1 cellular context compared by ENCODE assay signal in the genomic region with DNA sequence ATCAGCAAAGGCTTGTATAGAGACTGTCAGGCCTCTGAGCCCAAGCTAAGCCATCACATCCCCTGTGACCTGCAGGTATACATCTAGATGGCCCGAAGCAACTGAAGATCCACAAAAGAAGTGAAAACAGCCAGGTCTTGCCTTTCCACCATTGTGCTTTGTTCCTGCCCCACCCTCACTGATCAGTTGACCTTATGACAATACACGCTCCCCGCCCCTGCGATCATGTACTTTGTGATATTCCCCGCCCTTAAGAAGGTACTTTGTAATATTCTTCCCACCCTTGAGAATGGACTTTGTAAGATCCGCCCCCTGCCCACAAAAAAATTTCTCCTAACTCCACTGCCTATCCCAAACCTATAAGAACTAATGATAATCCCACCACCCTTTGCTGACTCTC.
TF ChIP-seq lines count a peak whose summit lies in the region.

No MANE protein-coding gene starts in this region.

TF ChIP-seq in H1, 55 proteins besides CTCF, POLR2A, EP300 and RAD21:
- TF ChIP-seq, protein P1, sequence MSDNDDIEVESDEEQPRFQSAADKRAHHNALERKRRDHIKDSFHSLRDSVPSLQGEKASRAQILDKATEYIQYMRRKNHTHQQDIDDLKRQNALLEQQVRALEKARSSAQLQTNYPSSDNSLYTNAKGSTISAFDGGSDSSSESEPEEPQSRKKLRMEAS (IDR thresholded peaks at IDR 0.05), result no peak
- no peak for TF ChIP-seq CEBPB (IDR thresholded peaks at IDR 0.05; ENCODE audit: low read depth, low read length)
- TF ChIP-seq MAFK (IDR thresholded peaks at IDR 0.05; ENCODE audit: low read depth, low read length), result no peak
- no peak for TF ChIP-seq SP2 (IDR thresholded peaks at IDR 0.05; ENCODE audit: low read length)
- no peak for TF ChIP-seq RBBP5 (IDR thresholded peaks at IDR 0.05; ENCODE audit: borderline replicate concordance, low read depth, low read length)
- no peak for TF ChIP-seq ZNF274 (IDR thresholded peaks at IDR 0.05; ENCODE audit: borderline replicate concordance, extremely low read depth, low read length)
- no peak for TF ChIP-seq RNF2 (IDR thresholded peaks at IDR 0.05; ENCODE audit: borderline replicate concordance, low read depth, low read length, missing control alignments, poor library complexity, severe bottlenecking)
- no peak for TF ChIP-seq KDM5A (IDR thresholded peaks at IDR 0.05; ENCODE audit: low read length)
- TF ChIP-seq NRF1 (IDR thresholded peaks at IDR 0.05; ENCODE audit: low read depth, low read length), result no peak
- TF ChIP-seq CHD1 (IDR thresholded peaks at IDR 0.05; ENCODE audit: low read depth, low read length), result no peak
- TF ChIP-seq EZH2 (IDR thresholded peaks at IDR 0.05; ENCODE audit: low read depth, low read length, severe bottlenecking), result no peak
- TF ChIP-seq EGR1 (IDR thresholded peaks at IDR 0.05; ENCODE audit: borderline replicate concordance, low read depth, low read length), result no peak
- TF ChIP-seq HDAC2 (IDR thresholded peaks at IDR 0.05; ENCODE audit: borderline replicate concordance in 1 of 2, low read depth in 2 of 2, low read length in 2 of 2), result no peak
- TF ChIP-seq SIX5 (IDR thresholded peaks at IDR 0.05; ENCODE audit: low read depth, low read length), result no peak
- no peak for TF ChIP-seq KDM1A (IDR thresholded peaks at IDR 0.05; ENCODE audit: borderline replicate concordance, low read length)
TF ChIP-seq in H1: peak in this region for 0.
